ENCODE assay signal across 17 cellular contexts in genomic region chr11:69372589-69373250, GRCh38.
A peak's percentile ranks its signal among the peaks of the same experiment; 100 is the strongest.
DNase-seq lines count a peak whose midpoint lies in the region; ATAC-seq and TF ChIP-seq lines count a peak whose summit lies in the region.
"Had no signal": no experiment of that assay in that cellular context is flagged by ENCODE, and none has a peak within 500 bp of the region (broad histone marks: within the 10 kb centered on the region; RNA-seq: fewer than 3 reads in every experiment).

No MANE protein-coding gene starts in this region.

- no peaks in the 10 kb centered on the region for H3K4me1 Mint-ChIP-seq in natural killer cell
- H3K4me1 Mint-ChIP-seq in natural killer cell treated with Interleukin-12 subunit alpha and Interleukin-12 subunit beta and Interleukin-15 and Interleukin-18, amount 100 ng/mL, for 72 hours (ENCODE audit: low read depth in 2 of 2), result no peaks in the 10 kb centered on the region

- H3K27me3 ChIP-seq in Peyer's patch (no peaks in the 10 kb centered on the region), upper lobe of left lung (no peaks in the 10 kb centered on the region), SJCRH30 (no peaks in the 10 kb centered on the region)
- H3K27me3 ChIP-seq: breast epithelium had no signal

- TF ChIP-seq CTCF in natural killer cell (IDR thresholded peaks at IDR 0.05), result no peak
- no peak for TF ChIP-seq CTCF in Peyer's patch (IDR thresholded peaks at IDR 0.05)
- TF ChIP-seq CTCF in upper lobe of left lung (IDR thresholded peaks at IDR 0.05), result no peak

- no peaks in the 10 kb centered on the region for H3K36me3 Mint-ChIP-seq in natural killer cell
- no peaks in the 10 kb centered on the region for H3K36me3 Mint-ChIP-seq in natural killer cell treated with Interleukin-12 subunit alpha and Interleukin-12 subunit beta and Interleukin-15 and Interleukin-18, amount 100 ng/mL, for 72 hours

- H3K9me3 Mint-ChIP-seq in natural killer cell, result no peaks in the 10 kb centered on the region
- no peaks in the 10 kb centered on the region for H3K9me3 Mint-ChIP-seq in natural killer cell treated with Interleukin-12 subunit alpha and Interleukin-12 subunit beta and Interleukin-15 and Interleukin-18, amount 100 ng/mL, for 72 hours

- H3K4me3 Mint-ChIP-seq in natural killer cell, result no peak overlapping the region
- no peak overlapping the region for H3K4me3 Mint-ChIP-seq in natural killer cell treated with Interleukin-12 subunit alpha and Interleukin-12 subunit beta and Interleukin-15 and Interleukin-18, amount 100 ng/mL, for 72 hours

- H3K4me1 ChIP-seq in Peyer's patch (peaks cover 0 to 27% (median 0%) of the 10 kb centered on the region in 4 donors), upper lobe of left lung (peaks cover 4 to 13% (median 8%) of the 10 kb centered on the region in 4 donors), SJCRH30 (peaks cover 14% of the 10 kb centered on the region)
- H3K4me1 ChIP-seq: esophagus muscularis mucosa, HAP-1 had no signal

- intact Hi-C loops in natural killer cell (cut with micrococcal nuclease), result no loop called here

- no peak overlapping the region for H3K27ac ChIP-seq in Peyer's patch
- no peak overlapping the region for H3K27ac ChIP-seq in upper lobe of left lung
- no peak overlapping the region for H3K27ac ChIP-seq in SJCRH30
- H3K27ac ChIP-seq: breast epithelium, esophagus muscularis mucosa had no signal

- H3K4me3 ChIP-seq in Peyer's patch, result no peak overlapping the region
- no peak overlapping the region for H3K4me3 ChIP-seq in upper lobe of left lung
- no peak overlapping the region for H3K4me3 ChIP-seq in SJCRH30
- H3K4me3 ChIP-seq: breast epithelium, esophagus muscularis mucosa, HAP-1 had no signal

- WGBS in upper lobe of left lung, 2 donors, result 91 to 93% methylated on average over 13 of the region's 13 CpGs

- TF ChIP-seq POLR2A in Peyer's patch (IDR thresholded peaks at IDR 0.05) (no peak), upper lobe of left lung (IDR thresholded peaks at IDR 0.05) (no peak)

- DNase-seq in natural killer cell, result peak; percentile 4
- DNase-seq in natural killer cell treated with Interleukin-12 subunit alpha and Interleukin-12 subunit beta and Interleukin-15 and Interleukin-18, amount 100 ng/mL, for 72 hours (ENCODE audit: low spot score), result no peak
- DNase-seq in Peyer's patch, result peak in 2 of 3 donors; percentile 4 to 25
- peak; percentile 9 for DNase-seq in inferior parietal cortex (ENCODE audit: extremely low spot score)
- DNase-seq in upper lobe of left lung, result peak; percentile 12 to 25
- no peak for DNase-seq in effector CD4-positive, alpha-beta T cell
- no peak for DNase-seq in SJCRH30
- DNase-seq in OCI-M2 (lab: John Stamatoyannopoulos, UW; ENCODE audit: unreplicated experiment), result no peak
- DNase-seq: activated CD4-positive, alpha-beta T cell treated with anti-CD3 and anti-CD28 coated beads for 1 hour; KBM-7; NCI-H1930; NCI-H510A treated with DMSO at 0.1 percent for 48 hours; stimulated activated CD4-positive, alpha-beta T cell treated with anti-CD3 and anti-CD28 coated beads, Interleukin-4, amount 100 ng/mL, for 4 hours; T1000 had no signal

- H3K36me3 ChIP-seq in Peyer's patch (no peaks in the 10 kb centered on the region), upper lobe of left lung (no peaks in the 10 kb centered on the region), SJCRH30 (no peaks in the 10 kb centered on the region)
- H3K36me3 ChIP-seq: breast epithelium, esophagus muscularis mucosa, HAP-1 had no signal

- no peaks in the 10 kb centered on the region for H3K9me3 ChIP-seq in Peyer's patch
- H3K9me3 ChIP-seq in upper lobe of left lung, result peaks cover 0 to 7% (median 3%) of the 10 kb centered on the region in 4 donors
- peaks cover 3% of the 10 kb centered on the region; the same call in 1 of the 2 replicates for H3K9me3 ChIP-seq in SJCRH30 (replicated peaks)

- ATAC-seq in natural killer cell (no peak), upper lobe of left lung (ENCODE audit: low FRiP score in 2 of 2) (no peak)
- no peak for ATAC-seq in natural killer cell treated with Interleukin-12 subunit alpha and Interleukin-12 subunit beta and Interleukin-15 and Interleukin-18, amount 100 ng/mL, for 72 hours

- no peaks in the 10 kb centered on the region for H3K27me3 Mint-ChIP-seq in natural killer cell (ENCODE audit: low read depth in 2 of 2)
- H3K27me3 Mint-ChIP-seq in natural killer cell treated with Interleukin-12 subunit alpha and Interleukin-12 subunit beta and Interleukin-15 and Interleukin-18, amount 100 ng/mL, for 72 hours, result peaks cover 7 to 17% of the 10 kb centered on the region in 2 donors

- no peak overlapping the region for H3K27ac Mint-ChIP-seq in natural killer cell
- no peak overlapping the region for H3K27ac Mint-ChIP-seq in natural killer cell treated with Interleukin-12 subunit alpha and Interleukin-12 subunit beta and Interleukin-15 and Interleukin-18, amount 100 ng/mL, for 72 hours

- no peak for TF ChIP-seq EP300 in upper lobe of left lung (IDR thresholded peaks at IDR 0.05)

Comparison
In these comparisons a context has a peak if more than half of its experiments do, and no peak if none do; other contexts are left out.
1. DNase-seq: peak in natural killer cell (single experiment), Peyer's patch (2 of 3), inferior parietal cortex (single experiment) and upper lobe of left lung (2 of 2); none in natural killer cell treated with Interleukin-12 subunit alpha and Interleukin-12 subunit beta and Interleukin-15 and Interleukin-18, amount 100 ng/mL, for 72 hours (single experiment), effector CD4-positive, alpha-beta T cell (single experiment), SJCRH30 (0 of 2) and OCI-M2 (single experiment).